In genomic region chr6:73695619-73696421, GRCh38 we compare ENCODE assay signal across 8 cellular contexts. TPM values are rescaled to one million over a fixed set of nuclear protein-coding genes. Genes with fewer than 3 reads are reported as not detected.
A peak's percentile ranks its signal among the peaks of the same experiment; 100 is the strongest.
DNase-seq lines count a peak whose midpoint lies in the region; ATAC-seq, FAIRE-seq and TF ChIP-seq lines count a peak whose summit lies in the region.

CD109 (plus strand) TSS chr6:73696203; CDS start chr6:73696216, 13 bp downstream.

- no peak within 1 kb of the TSS for H4K91ac ChIP-seq in H1 (replicated peaks; ENCODE audit: insufficient read length, low read length)

- peak within 1 kb of the TSS; percentile 51 for H4K5ac ChIP-seq in H1 (ENCODE audit: insufficient read length, low read depth, low read length)

- peaks cover 5% of the 10 kb centered on the region for H3K23me2 ChIP-seq in H1 (ENCODE audit: low read depth, low read length)

- peak in 1 of 2 experiments; percentile 63; a peak in 2 of 3 replicates for TF ChIP-seq POLR2A in H1 (IDR thresholded peaks at IDR 0.05; ENCODE audit: control extremely low read depth in 1 of 2, low read depth in 2 of 2, low read length in 2 of 2)

- ATAC-seq in GM18502 (IDR thresholded peaks at IDR 0.05; ENCODE audit: poor library complexity, unreplicated experiment): peak; percentile 67
- peak; percentile 60 for ATAC-seq in HG02840 (IDR thresholded peaks at IDR 0.05; ENCODE audit: low FRiP score, unreplicated experiment)
- peak; percentile 87 for ATAC-seq in activated CD8-positive, alpha-beta T cell treated with anti-CD3 and anti-CD28 coated beads for 36 hours

- 13% methylated on average over 40 of the region's 61 CpGs; no CpG with 5 or more reads in 1 of the 2 experiments for WGBS in H1 (ENCODE audit: extremely low coverage in 1 of 2, insufficient coverage in 1 of 2, insufficient read length in 1 of 2, insufficient replicate concordance in 2 of 2, low coverage in 1 of 2, low lambda C conversion rate in 2 of 2, missing lambda C conversion rate in 1 of 2), 2 experiments

- H3K23ac ChIP-seq in H1 (ENCODE audit: insufficient read length): no peak within 1 kb of the TSS

- no peak for TF ChIP-seq EP300 in H1 (IDR thresholded peaks at IDR 0.05; ENCODE audit: borderline replicate concordance in 1 of 2, low read depth in 2 of 2, low read length in 2 of 2)

- no peaks in the 10 kb centered on the region for H3K79me1 ChIP-seq in H1 (ENCODE audit: low read depth, low read length)

- peak within 1 kb of the TSS; percentile 95 for H3K4me3 Mint-ChIP-seq in activated CD8-positive, alpha-beta T cell treated with anti-CD3 and anti-CD28 coated beads for 36 hours

- no peak within 1 kb of the TSS for H3K4ac ChIP-seq in H1 (replicated peaks; ENCODE audit: insufficient read length, low read depth, low read length)

- peak within 1 kb of the TSS; percentile 80 for H3K18ac ChIP-seq in H1 (ENCODE audit: extremely low read depth, low read length)

- H3K4me2 ChIP-seq in H1 (ENCODE audit: insufficient read depth in 1 of 2, low read depth in 2 of 2, low read length in 2 of 2): peak within 1 kb of the TSS; percentile 59 to 82

- H3K27me3 ChIP-seq in H1 (replicated peaks in 1 of 4; ENCODE audit: control insufficient read depth in 3 of 4, extremely low read depth in 1 of 4, insufficient read depth in 3 of 4, low read length in 3 of 4): peaks cover 0 to 2% (median 0%) of the 10 kb centered on the region in 4 experiments; a peak in 3 of 7 replicates

- CTCF ChIA-PET in activated CD8-positive, alpha-beta T cell treated with anti-CD3 and anti-CD28 coated beads for 36 hours (lab: Charles Lee): interaction anchor here (2.6 kb wide), 1 partner anchor 37 kb away, joined by 16 read pairs; no protein-coding TSS in a partner anchor
- CTCF ChIA-PET in H1 (lab: Charles Lee; ENCODE audit: partially characterized antibody): interaction anchor here (1.4 to 1.8 kb wide), 2 partner anchors 20 to 37 kb away, joined by 5 to 8 read pairs; no protein-coding TSS in a partner anchor

- peak within 1 kb of the TSS in 3 of 4 experiments; percentile 20 to 55 (median 31); a peak in 4 of 7 replicates for H3K9ac ChIP-seq in H1 (replicated peaks in 1 of 4; ENCODE audit: extremely low read depth in 1 of 4, low read depth in 3 of 4, low read length in 3 of 4)

- no peaks in the 10 kb centered on the region for H3K9me3 ChIP-seq in H1 (ENCODE audit: insufficient read depth in 2 of 2, low read depth in 1 of 2, low read length in 1 of 2)

- FAIRE-seq in H1 (lab: Jason Lieb, UNC): no peak

- no peak within 1 kb of the TSS; the same call in 1 of the 2 replicates for H2BK5ac ChIP-seq in H1 (ENCODE audit: low read depth, low read length)

- peak within 1 kb of the TSS; percentile 84; the same call in 1 of the 2 replicates for H2AFZ ChIP-seq in H1 (ENCODE audit: low read length)

- intact Hi-C loops in activated CD8-positive, alpha-beta T cell treated with anti-CD3 and anti-CD28 coated beads for 36 hours (cut with micrococcal nuclease): loop anchor here (1.0 kb wide), 2 partner anchors 26 to 42 kb away; no protein-coding TSS in a partner anchor

- peak within 1 kb of the TSS; percentile 49 to 72 (median 60) for H3K4me3 ChIP-seq in H1 (ENCODE audit: extremely low read depth in 1 of 4, insufficient read depth in 2 of 4, low read depth in 3 of 4, low read length in 4 of 4)

- H3K27ac Mint-ChIP-seq in activated CD8-positive, alpha-beta T cell treated with anti-CD3 and anti-CD28 coated beads for 36 hours: peak within 1 kb of the TSS; percentile 98

- no peaks in the 10 kb centered on the region for H3K79me2 ChIP-seq in H1 (ENCODE audit: control insufficient read depth in 1 of 2, insufficient read depth in 2 of 2, low read length in 2 of 2)

- peak within 1 kb of the TSS; percentile 26 for H3K56ac ChIP-seq in H1 (replicated peaks; ENCODE audit: insufficient read length, low read depth, low read length)

- H2BK15ac ChIP-seq in H1 (ENCODE audit: low read length): no peak within 1 kb of the TSS; the same call in 1 of the 2 replicates

- H3K36me3 Mint-ChIP-seq in activated CD8-positive, alpha-beta T cell treated with anti-CD3 and anti-CD28 coated beads for 36 hours (ENCODE audit: low read depth): peaks cover 18% of the 10 kb centered on the region

- H2BK120ac ChIP-seq in H1 (replicated peaks; ENCODE audit: low read depth, low read length): no peak within 1 kb of the TSS

- H3K14ac ChIP-seq in H1 (ENCODE audit: insufficient read length): no peak within 1 kb of the TSS

- H2BK12ac ChIP-seq in H1 (ENCODE audit: low read depth, low read length): peak within 1 kb of the TSS; percentile 81

- H3K27me3 Mint-ChIP-seq in activated CD8-positive, alpha-beta T cell treated with anti-CD3 and anti-CD28 coated beads for 36 hours: peaks cover 32% of the 10 kb centered on the region

- H3K9me3 Mint-ChIP-seq in activated CD8-positive, alpha-beta T cell treated with anti-CD3 and anti-CD28 coated beads for 36 hours: no peaks in the 10 kb centered on the region

- TF ChIP-seq CTCF in activated CD8-positive, alpha-beta T cell treated with anti-CD3 and anti-CD28 coated beads for 36 hours (IDR thresholded peaks at IDR 0.05): no peak
- TF ChIP-seq CTCF in H1 (IDR thresholded peaks at IDR 0.05; ENCODE audit: control extremely low read depth in 1 of 3, insufficient read depth in 1 of 3, low read depth in 1 of 3, low read length in 3 of 3): no peak

- H2BK20ac ChIP-seq in H1 (ENCODE audit: low read length): no peak within 1 kb of the TSS

- DNase-seq in NCI-H2227 treated with DMSO at 0.1 percent for 48 hours (lab: John Stamatoyannopoulos, UW) (peak; percentile 12), H1 (ENCODE audit: low read depth in 1 of 2, low spot score in 2 of 2) (peak; percentile 33 to 70), mesenteric fat pad (ENCODE audit: low spot score) (no peak), NCI-H2107 (lab: John Stamatoyannopoulos, UW) (no peak)
- peak; percentile 86 for DNase-seq in activated CD8-positive, alpha-beta T cell treated with anti-CD3 and anti-CD28 coated beads for 36 hours
- peak; percentile 57 to 59 for DNase-seq in stimulated activated CD8-positive, alpha-beta memory T cell treated with anti-CD3 and anti-CD28 coated beads, Interleukin-15, amount 100 ng/mL, for 48 hours (ENCODE audit: low read depth in 2 of 2)

- H3K27ac ChIP-seq in H1 (ENCODE audit: low read depth, low read length): no peak within 1 kb of the TSS

- no peaks in the 10 kb centered on the region for H4K20me1 ChIP-seq in H1 (replicated peaks in 1 of 2; ENCODE audit: control insufficient read depth in 1 of 2, insufficient read depth in 2 of 2, low read length in 2 of 2)

- H3K4me1 ChIP-seq in H1 (replicated peaks in 1 of 4; ENCODE audit: control insufficient read depth in 3 of 4, insufficient read depth in 4 of 4, low read length in 3 of 4): peaks cover 0 to 4% (median 2%) of the 10 kb centered on the region in 4 experiments; a peak in 3 of 7 replicates

- H2AK5ac ChIP-seq in H1 (ENCODE audit: low read depth, low read length): no peak within 1 kb of the TSS

- POLR2A ChIA-PET in activated CD8-positive, alpha-beta T cell treated with anti-CD3 and anti-CD28 coated beads for 36 hours (lab: Charles Lee): interaction anchor here (0.8 to 2.2 kb wide), 5 partner anchors 27 to 1910 kb away, joined by 3 to 13 read pairs (median 4); no protein-coding TSS in a partner anchor
- POLR2A ChIA-PET in H1 (lab: Charles Lee; ENCODE audit: partially characterized antibody): interaction anchor here (1.2 kb wide), 2 partner anchors 42 to 176 kb away, joined by 3 read pairs; partner anchors contain the start of gene SLC17A5

- no peaks in the 10 kb centered on the region for H3K36me3 ChIP-seq in H1 (ENCODE audit: control insufficient read depth in 2 of 4, insufficient read depth in 4 of 4, low read length in 3 of 4)

- peaks cover 41% of the 10 kb centered on the region for H3K4me1 Mint-ChIP-seq in activated CD8-positive, alpha-beta T cell treated with anti-CD3 and anti-CD28 coated beads for 36 hours (ENCODE audit: low read depth)

- no peak for TF ChIP-seq RAD21 in H1 (IDR thresholded peaks at IDR 0.05 in 1 of 2, conservative IDR thresholded peaks at IDR 0.05 in 1 of 2; ENCODE audit: low read depth in 2 of 2, low read length in 2 of 2)

- H4K8ac ChIP-seq in H1 (ENCODE audit: extremely low read depth, insufficient read depth, low read length): peak within 1 kb of the TSS; percentile 84

TF ChIP-seq in H1, 55 proteins besides CTCF, POLR2A, EP300 and RAD21 (continues in another document):
- TF ChIP-seq ATF3 (IDR thresholded peaks at IDR 0.05; ENCODE audit: insufficient read depth, low read depth, low read length): no peak
- TF ChIP-seq MAX (IDR thresholded peaks at IDR 0.05): peak; percentile 29
- peak in 1 of 2 experiments; percentile 88; a peak in 2 of 4 replicates for TF ChIP-seq HDAC2 (IDR thresholded peaks at IDR 0.05; ENCODE audit: borderline replicate concordance in 1 of 2, low read depth in 2 of 2, low read length in 2 of 2)
- no peak for TF ChIP-seq BRCA1 (IDR thresholded peaks at IDR 0.05; ENCODE audit: low read depth, low read length)
- no peak for TF ChIP-seq USF2 (IDR thresholded peaks at IDR 0.05; ENCODE audit: low read length)
- TF ChIP-seq GTF2F1 (IDR thresholded peaks at IDR 0.05; ENCODE audit: borderline replicate concordance, low read depth, low read length): no peak

RNA-seq across cellular contexts. Expression of gene CD109, which starts in this region (rescaled TPM):
- 10 to 100 TPM in 1 of 2 experiments, 1 to 10 TPM in 1; 9.5 to 10.6 TPM for total RNA-seq in activated CD8-positive, alpha-beta T cell treated with anti-CD3 and anti-CD28 coated beads for 36 hours
- total RNA-seq in H1 (2021; fragmentation: NEBNext Ultra II Directional; extraction: Animal tissue kit (Norgen Biotek cat#: 25700)): 4.9 and 5.3 TPM in 2 replicates
- polyA plus RNA-seq in H1 (2011; rRNA removed): 0.94 and 1.4 TPM in 2 replicates
- polyA plus RNA-seq in H1 (2011; cell fraction: cytosol; rRNA removed): 1.4 TPM
- polyA plus RNA-seq in H1 (2011; cell fraction: nucleus; rRNA removed): 1.1 TPM
- polyA plus RNA-seq in H1 (2012, experiment 1 of 2): 0.95 to 2.1 TPM (median 1.5 TPM) in 4 replicates
- polyA plus RNA-seq in H1 (2012, experiment 2 of 2): 0.10 TPM
- polyA plus RNA-seq in H1 (2013, experiment 1 of 2): 5.9 TPM
- 4.8 TPM for polyA plus RNA-seq in H1 (2013, experiment 2 of 2)
- 2.1 and 4.9 TPM in 2 replicates for polyA minus RNA-seq in H1 (2011; rRNA and poly(A)+ RNA removed)
- polyA minus RNA-seq in H1 (2011; cell fraction: cytosol; rRNA and poly(A)+ RNA removed): 2.0 TPM
- 3.2 TPM for polyA minus RNA-seq in H1 (2011; cell fraction: nucleus; rRNA and poly(A)+ RNA removed)
- 10.8 TPM for total RNA-seq in mesenteric fat pad

Comparison
In these comparisons a context has a peak if more than half of its experiments do, and no peak if none do; other contexts are left out.
1. DNase-seq: peak in NCI-H2227 treated with DMSO at 0.1 percent for 48 hours (single experiment), activated CD8-positive, alpha-beta T cell treated with anti-CD3 and anti-CD28 coated beads for 36 hours (single experiment), H1 (2 of 2) and stimulated activated CD8-positive, alpha-beta memory T cell treated with anti-CD3 and anti-CD28 coated beads, Interleukin-15, amount 100 ng/mL, for 48 hours (2 of 2); none in mesenteric fat pad (single experiment) and NCI-H2107 (single experiment).
2. Peak in every context shown above with its lines, with median percentiles within 50 percentile points of each other: ATAC-seq.